Comparison of ENCODE assay signal across 8 cellular contexts in the genomic region with DNA sequence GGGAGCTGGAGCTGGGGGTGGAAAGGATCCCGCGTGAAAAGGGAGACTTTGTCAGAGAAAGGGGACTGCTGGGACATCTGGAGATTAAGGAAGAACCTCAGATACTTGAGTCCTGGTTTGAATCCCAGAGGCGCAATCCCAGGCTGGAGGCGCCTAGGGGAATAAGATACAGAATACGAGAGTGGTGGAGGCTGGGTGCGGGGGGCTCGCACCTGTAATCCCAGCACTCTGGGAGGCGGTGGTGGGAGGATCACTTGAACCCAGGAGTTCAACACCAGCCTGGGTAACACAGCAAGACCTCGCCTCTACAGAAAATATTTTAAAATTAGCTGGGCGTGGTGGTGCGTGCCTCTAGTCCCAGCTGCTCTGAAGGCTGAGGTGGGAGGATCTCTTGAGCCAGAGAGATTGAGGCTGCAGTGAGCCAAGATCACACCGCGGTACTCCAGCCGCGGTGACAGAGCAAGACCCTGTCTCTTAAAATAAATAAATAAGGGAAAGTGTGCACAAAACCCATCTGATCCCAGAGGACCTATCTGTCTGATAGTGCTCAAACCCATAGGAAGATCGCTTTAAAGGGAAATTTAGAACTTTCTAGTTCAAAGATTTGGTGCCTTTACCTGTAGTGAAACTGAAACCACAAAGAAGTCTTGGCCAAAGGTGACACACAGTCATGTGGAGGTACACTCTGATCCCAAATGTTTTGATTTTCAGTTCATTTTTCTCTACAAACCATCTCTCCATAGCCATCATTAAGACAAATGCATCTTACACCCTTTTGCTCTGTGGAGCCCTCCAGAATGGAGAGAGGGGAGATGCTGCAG. TPM values are rescaled to one million over a fixed set of nuclear protein-coding genes. Genes with fewer than 3 reads are reported as not detected.
DNase-seq lines count a peak whose midpoint lies in the region; ATAC-seq, FAIRE-seq and TF ChIP-seq lines count a peak whose summit lies in the region.

No MANE protein-coding gene starts in this region.

- peak overlapping the region; percentile 98 for H3K4me3 Mint-ChIP-seq in activated CD4-positive, alpha-beta T cell treated with anti-CD3 and anti-CD28 coated beads, Interleukin-2, amount 10 ng/mL, durations not matched to agents 7 days and 5 days
- H3K4me3 Mint-ChIP-seq in activated naive CD8-positive, alpha-beta T cell = peak overlapping the region; percentile 94

- no peak for TF ChIP-seq CTCF in HepG2 (CRISPR knock-in tag; IDR thresholded peaks at IDR 0.05)
- no peak for TF ChIP-seq CTCF in thoracic aorta (IDR thresholded peaks at IDR 0.05)

- BruUV-seq in HepG2 (replicated peaks; lab: Mats Ljungman, UMichigan) = no TSS peak

- H4K20me1 ChIP-seq in HepG2 (ENCODE audit: insufficient read depth, low read length) = no peaks in the 10 kb centered on the region

- TF ChIP-seq EP300 in HepG2 (IDR thresholded peaks at IDR 0.05; ENCODE audit: low read depth in 2 of 2, low read length in 2 of 2) = no peak
- TF ChIP-seq EP300 in HepG2 (CRISPR knock-in tag; IDR thresholded peaks at IDR 0.05; ENCODE audit: borderline replicate concordance) = no peak

- in situ Hi-C loops in HepG2 (cut with HindIII; ENCODE audit: extremely low pct_ligation_motif_present, low pct_unique_long_range_greater_than_20kb) = loop anchor here (5.0 kb wide), 2 partner anchors 51 to 176 kb away; no protein-coding TSS in a partner anchor

- H3K4me1 ChIP-seq in HepG2 (ENCODE audit: insufficient read depth, low read length) = peaks cover 72% of the 10 kb centered on the region
- H3K4me1 ChIP-seq in thoracic aorta (ENCODE audit: control insufficient read depth in 1 of 2, low read depth in 2 of 2) = peaks cover 4 to 24% of the 10 kb centered on the region in 2 donors

- H3K4me2 ChIP-seq in HepG2 (ENCODE audit: low read depth, low read length) = peak overlapping the region; percentile 89

- H3K27ac Mint-ChIP-seq in activated CD4-positive, alpha-beta T cell treated with anti-CD3 and anti-CD28 coated beads, Interleukin-2, amount 10 ng/mL, durations not matched to agents 7 days and 5 days = peak overlapping the region; percentile 91
- peak overlapping the region; percentile 70 for H3K27ac Mint-ChIP-seq in activated naive CD8-positive, alpha-beta T cell

- H3K9me3 ChIP-seq in HepG2 (ENCODE audit: low read length) = no peaks in the 10 kb centered on the region
- H3K9me3 ChIP-seq in thoracic aorta = no peaks in the 10 kb centered on the region

- H3K4me1 Mint-ChIP-seq in activated CD4-positive, alpha-beta T cell treated with anti-CD3 and anti-CD28 coated beads, Interleukin-2, amount 10 ng/mL, durations not matched to agents 7 days and 5 days = peaks cover 37% of the 10 kb centered on the region
- H3K4me1 Mint-ChIP-seq in activated naive CD8-positive, alpha-beta T cell (ENCODE audit: low read depth) = peaks cover 25% of the 10 kb centered on the region

- DNase-seq in activated CD4-positive, alpha-beta T cell treated with anti-CD3 and anti-CD28 coated beads, Interleukin-2, amount 10 ng/mL, durations not matched to agents 7 days and 5 days = no peak
- no peak for DNase-seq in activated CD4-positive, alpha-beta T cell treated with anti-CD3 and anti-CD28 coated beads for 4 hours
- no peak for DNase-seq in HepG2 (ENCODE audit: low spot score)
- DNase-seq in thoracic aorta (ENCODE audit: low spot score) = no peak
- DNase-seq in glomerular visceral epithelial cell (ENCODE audit: extremely low spot score) = no peak
- DNase-seq in NCI-H1092 (lab: John Stamatoyannopoulos, UW) = no peak
- no peak for DNase-seq in HK-2 (ENCODE audit: unreplicated experiment)

- FAIRE-seq in HepG2 (lab: Jason Lieb, UNC) = no peak

- intact Hi-C loops in HepG2 (cut with micrococcal nuclease; ENCODE audit: unreplicated experiment) = loop anchor here (1.0 to 2.0 kb wide), 5 partner anchors 49 to 177 kb away; no protein-coding TSS in a partner anchor

- TF ChIP-seq POLR2A in HepG2 (IDR thresholded peaks at IDR 0.05; ENCODE audit: insufficient read depth in 1 of 2, low read depth in 2 of 2, low read length in 2 of 2) = no peak

- H3K79me2 ChIP-seq in HepG2 (ENCODE audit: insufficient read depth, low read length) = peaks cover 10% of the 10 kb centered on the region

- peaks cover 24% of the 10 kb centered on the region for H3K27me3 Mint-ChIP-seq in activated CD4-positive, alpha-beta T cell treated with anti-CD3 and anti-CD28 coated beads, Interleukin-2, amount 10 ng/mL, durations not matched to agents 7 days and 5 days
- peaks cover 10% of the 10 kb centered on the region for H3K27me3 Mint-ChIP-seq in activated naive CD8-positive, alpha-beta T cell

- WGBS in HepG2 (ENCODE audit: low lambda C conversion rate) = 12% methylated on average over 16 of the region's 16 CpGs

- H2AFZ ChIP-seq in HepG2 (ENCODE audit: low read length) = peak overlapping the region; percentile 42

- H3K4me3 ChIP-seq in HepG2 (replicated peaks in 1 of 3; ENCODE audit: insufficient read depth in 1 of 3, low read depth in 2 of 3, low read length in 3 of 3) (peak overlapping the region; percentile 80 to 95 (median 84)), thoracic aorta (peak overlapping the region; percentile 96)

- POLR2A ChIA-PET in activated CD4-positive, alpha-beta T cell treated with anti-CD3 and anti-CD28 coated beads, Interleukin-2, amount 10 ng/mL, durations not matched to agents 7 days and 5 days (lab: Charles Lee) = interaction anchor here (1.0 kb wide), 1 partner anchor 50 kb away, joined by 3 read pairs; no protein-coding TSS in a partner anchor
- POLR2A ChIA-PET in HepG2 (lab: Yijun Ruan, JAX) = interaction anchor here (0.9 to 2.8 kb wide), 18 partner anchors 9 to 192 kb away, joined by 3 to 56 read pairs (median 5); a partner anchor contains a TSS

- H3K27ac ChIP-seq in HepG2 (ENCODE audit: extremely low read length, insufficient read depth, low read length) (peak overlapping the region; percentile 66), thoracic aorta (peak overlapping the region in 1 of 2 donors; percentile 39)

- H3K9ac ChIP-seq in HepG2 (ENCODE audit: insufficient read depth, low read depth, low read length) = peak overlapping the region; percentile 84

- H3K9me3 Mint-ChIP-seq in activated CD4-positive, alpha-beta T cell treated with anti-CD3 and anti-CD28 coated beads, Interleukin-2, amount 10 ng/mL, durations not matched to agents 7 days and 5 days = no peaks in the 10 kb centered on the region
- H3K9me3 Mint-ChIP-seq in activated naive CD8-positive, alpha-beta T cell (ENCODE audit: low read depth) = no peaks in the 10 kb centered on the region

- H3K36me3 Mint-ChIP-seq in activated CD4-positive, alpha-beta T cell treated with anti-CD3 and anti-CD28 coated beads, Interleukin-2, amount 10 ng/mL, durations not matched to agents 7 days and 5 days (ENCODE audit: low read depth) = peaks cover 2% of the 10 kb centered on the region
- no peaks in the 10 kb centered on the region for H3K36me3 Mint-ChIP-seq in activated naive CD8-positive, alpha-beta T cell

- H3K36me3 ChIP-seq in HepG2 (replicated peaks in 1 of 2; ENCODE audit: control insufficient read depth in 1 of 2, insufficient read depth in 2 of 2, low read length in 2 of 2) (no peaks in the 10 kb centered on the region; a peak in 2 of 5 replicates), thoracic aorta (no peaks in the 10 kb centered on the region)

- CTCF ChIA-PET in activated CD4-positive, alpha-beta T cell treated with anti-CD3 and anti-CD28 coated beads, Interleukin-2, amount 10 ng/mL, durations not matched to agents 7 days and 5 days (lab: Charles Lee) = interaction anchor here (0.6 to 19.1 kb wide), 30 partner anchors 8 to 194 kb away, joined by 3 to 344 read pairs (median 5); a partner anchor contains a TSS
- CTCF ChIA-PET in HepG2 (lab: Yijun Ruan, JAX; ENCODE audit: low intra/inter-chr PET ratio, low total read pairs) = interaction anchor here (0.9 to 5.6 kb wide), 3 partner anchors 48 to 129 kb away, joined by 3 to 162 read pairs (median 10); a partner anchor contains a TSS

- ATAC-seq in HepG2 (peak; percentile 39), thoracic aorta (ENCODE audit: insufficient number of reproducible peaks, low FRiP score, low read depth) (no peak)

- H3K27me3 ChIP-seq in HepG2 (ENCODE audit: control insufficient read depth in 1 of 2, insufficient read depth in 2 of 2, low read length in 2 of 2) = no peaks in the 10 kb centered on the region; a peak in 1 of 5 replicates
- H3K27me3 ChIP-seq in thoracic aorta (replicated peaks; ENCODE audit: insufficient read depth) = peaks cover 2% of the 10 kb centered on the region

- TF ChIP-seq RAD21 in HepG2 (CRISPR knock-in tag; IDR thresholded peaks at IDR 0.05) = no peak

RNA-seq across cellular contexts. Expression of a gene that starts 0.6 kb away (rescaled TPM):
- 10 to 100 TPM; 26.8 to 33.2 TPM for total RNA-seq in activated CD4-positive, alpha-beta T cell treated with anti-CD3 and anti-CD28 coated beads, Interleukin-2, amount 10 ng/mL, durations not matched to agents 7 days and 5 days
- total RNA-seq in HepG2 (2016; rRNA removed; fragmentation: Illumina TruSeq; extraction: Trizol) (15.0 and 29.5 TPM in 2 replicates), thoracic aorta (10 to 100 TPM; 22.9 to 29.3 TPM)
- total RNA-seq in HepG2 (2016; cell fraction: cytosol; rRNA removed; fragmentation: Illumina TruSeq; extraction: Trizol; ENCODE audit: low read depth) = 14.0 and 15.6 TPM in 2 replicates
- 14.9 and 29.8 TPM in 2 replicates for total RNA-seq in HepG2 (2016; cell fraction: insoluble cytoplasmic fraction; rRNA removed; fragmentation: Illumina TruSeq; extraction: Trizol)
- total RNA-seq in HepG2 (2016; cell fraction: membrane; rRNA removed; fragmentation: Illumina TruSeq; extraction: Trizol) = 9.4 and 10.4 TPM in 2 replicates
- total RNA-seq in HepG2 (2016; cell fraction: nucleus; rRNA removed; fragmentation: Illumina TruSeq; extraction: Trizol) = 38.4 and 39.4 TPM in 2 replicates
- 21.7 and 28.6 TPM in 2 replicates for polyA plus RNA-seq in HepG2 (2011; rRNA removed)
- polyA plus RNA-seq in HepG2 (2011; cell fraction: cytosol; rRNA removed) = 12.8 and 18.6 TPM in 2 replicates
- 254 and 255 TPM in 2 replicates for polyA plus RNA-seq in HepG2 (2011; cell fraction: nucleus; rRNA removed)
- polyA plus RNA-seq in HepG2 (2012) = 16.2 and 19.4 TPM in 2 replicates
- 2.8 and 3.6 TPM in 2 replicates for polyA plus RNA-seq in HepG2 (2016; cell fraction: cytosol; fragmentation: Illumina TruSeq; extraction: Trizol; ENCODE audit: low read depth)
- 11.1 and 13.6 TPM in 2 replicates for polyA plus RNA-seq in HepG2 (2016; cell fraction: insoluble cytoplasmic fraction; fragmentation: Illumina TruSeq; extraction: Trizol; ENCODE audit: low read depth)
- polyA plus RNA-seq in HepG2 (2016; cell fraction: membrane; fragmentation: Illumina TruSeq; extraction: Trizol; ENCODE audit: low read depth) = 4.4 and 5.4 TPM in 2 replicates
- 76.0 and 78.1 TPM in 2 replicates for polyA plus RNA-seq in HepG2 (2016; cell fraction: nucleus; fragmentation: Illumina TruSeq; extraction: Trizol; ENCODE audit: insufficient read depth, low read depth)
- 22.3 and 32.7 TPM in 2 replicates for polyA minus RNA-seq in HepG2 (2011; rRNA and poly(A)+ RNA removed; ENCODE audit: low replicate concordance)
- 4.6 and 7.0 TPM in 2 replicates for polyA minus RNA-seq in HepG2 (2011; cell fraction: cytosol; rRNA and poly(A)+ RNA removed)
- 42.1 and 48.9 TPM in 2 replicates for polyA minus RNA-seq in HepG2 (2011; cell fraction: nucleus; rRNA and poly(A)+ RNA removed)

RNA-seq across cellular contexts. Expression of a gene that starts 9.3 kb away (rescaled TPM):
- total RNA-seq in activated CD4-positive, alpha-beta T cell treated with anti-CD3 and anti-CD28 coated beads, Interleukin-2, amount 10 ng/mL, durations not matched to agents 7 days and 5 days = not detected
- 0.07 TPM in 1 of 2 replicates, not detected in the other for total RNA-seq in HepG2 (2016; rRNA removed; fragmentation: Illumina TruSeq; extraction: Trizol)
- not detected in 2 replicates for total RNA-seq in HepG2 (2016; cell fraction: cytosol; rRNA removed; fragmentation: Illumina TruSeq; extraction: Trizol; ENCODE audit: low read depth)
- 0.04 TPM in 1 of 2 replicates, not detected in the other for total RNA-seq in HepG2 (2016; cell fraction: insoluble cytoplasmic fraction; rRNA removed; fragmentation: Illumina TruSeq; extraction: Trizol)
- total RNA-seq in HepG2 (2016; cell fraction: membrane; rRNA removed; fragmentation: Illumina TruSeq; extraction: Trizol) = 0.03 and 0.10 TPM in 2 replicates
- not detected in 2 replicates for total RNA-seq in HepG2 (2016; cell fraction: nucleus; rRNA removed; fragmentation: Illumina TruSeq; extraction: Trizol)
- polyA plus RNA-seq in HepG2 (2011; rRNA removed) = 0.07 and 0.09 TPM in 2 replicates
- 0.05 and 0.07 TPM in 2 replicates for polyA plus RNA-seq in HepG2 (2011; cell fraction: cytosol; rRNA removed)
- 0.19 and 0.28 TPM in 2 replicates for polyA plus RNA-seq in HepG2 (2011; cell fraction: nucleus; rRNA removed)
- polyA plus RNA-seq in HepG2 (2012) = 0.09 TPM in 2 replicates
- polyA plus RNA-seq in HepG2 (2016; cell fraction: cytosol; fragmentation: Illumina TruSeq; extraction: Trizol; ENCODE audit: low read depth) = not detected in 2 replicates
- polyA plus RNA-seq in HepG2 (2016; cell fraction: insoluble cytoplasmic fraction; fragmentation: Illumina TruSeq; extraction: Trizol; ENCODE audit: low read depth) = 0.09 TPM in 1 of 2 replicates, not detected in the other
- not detected in 2 replicates for polyA plus RNA-seq in HepG2 (2016; cell fraction: membrane; fragmentation: Illumina TruSeq; extraction: Trizol; ENCODE audit: low read depth)
- polyA plus RNA-seq in HepG2 (2016; cell fraction: nucleus; fragmentation: Illumina TruSeq; extraction: Trizol; ENCODE audit: insufficient read depth, low read depth) = 0.15 and 0.19 TPM in 2 replicates
- polyA minus RNA-seq in HepG2 (2011; rRNA and poly(A)+ RNA removed; ENCODE audit: low replicate concordance) = 0.04 and 0.05 TPM in 2 replicates
- not detected in 2 replicates for polyA minus RNA-seq in HepG2 (2011; cell fraction: cytosol; rRNA and poly(A)+ RNA removed)
- not detected in 2 replicates for polyA minus RNA-seq in HepG2 (2011; cell fraction: nucleus; rRNA and poly(A)+ RNA removed)
- total RNA-seq in thoracic aorta = not detected

RNA-seq across cellular contexts. Expression of a gene that starts 10.2 kb away (rescaled TPM):
- 1 to 10 TPM in 1 of 2 experiments, under 1 TPM in 1; 0.79 to 1.4 TPM for total RNA-seq in activated CD4-positive, alpha-beta T cell treated with anti-CD3 and anti-CD28 coated beads, Interleukin-2, amount 10 ng/mL, durations not matched to agents 7 days and 5 days
- total RNA-seq in HepG2 (2016; rRNA removed; fragmentation: Illumina TruSeq; extraction: Trizol) (0.09 and 0.13 TPM in 2 replicates), thoracic aorta (under 1 TPM in 1 of 2 donors, not detected in 1; 0.42 TPM)
- 0.26 TPM in 1 of 2 replicates, not detected in the other for total RNA-seq in HepG2 (2016; cell fraction: cytosol; rRNA removed; fragmentation: Illumina TruSeq; extraction: Trizol; ENCODE audit: low read depth)
- total RNA-seq in HepG2 (2016; cell fraction: insoluble cytoplasmic fraction; rRNA removed; fragmentation: Illumina TruSeq; extraction: Trizol) = 0.15 and 0.22 TPM in 2 replicates
- total RNA-seq in HepG2 (2016; cell fraction: membrane; rRNA removed; fragmentation: Illumina TruSeq; extraction: Trizol) = 0.14 TPM in 1 of 2 replicates, not detected in the other
- 0.43 TPM in 1 of 2 replicates, not detected in the other for total RNA-seq in HepG2 (2016; cell fraction: nucleus; rRNA removed; fragmentation: Illumina TruSeq; extraction: Trizol)
- polyA plus RNA-seq in HepG2 (2011; rRNA removed) = 0.09 and 0.16 TPM in 2 replicates
- polyA plus RNA-seq in HepG2 (2011; cell fraction: cytosol; rRNA removed) = 0.15 and 0.18 TPM in 2 replicates
- 0.19 and 0.42 TPM in 2 replicates for polyA plus RNA-seq in HepG2 (2011; cell fraction: nucleus; rRNA removed)
- 0.70 and 0.75 TPM in 2 replicates for polyA plus RNA-seq in HepG2 (2012)
- 0.11 and 0.22 TPM in 2 replicates for polyA plus RNA-seq in HepG2 (2016; cell fraction: cytosol; fragmentation: Illumina TruSeq; extraction: Trizol; ENCODE audit: low read depth)
- polyA plus RNA-seq in HepG2 (2016; cell fraction: insoluble cytoplasmic fraction; fragmentation: Illumina TruSeq; extraction: Trizol; ENCODE audit: low read depth) = 0.35 and 0.46 TPM in 2 replicates
- polyA plus RNA-seq in HepG2 (2016; cell fraction: membrane; fragmentation: Illumina TruSeq; extraction: Trizol; ENCODE audit: low read depth) = 0.23 TPM in 2 replicates
- 0.43 and 0.74 TPM in 2 replicates for polyA plus RNA-seq in HepG2 (2016; cell fraction: nucleus; fragmentation: Illumina TruSeq; extraction: Trizol; ENCODE audit: insufficient read depth, low read depth)
- 0.46 and 1.2 TPM in 2 replicates for polyA minus RNA-seq in HepG2 (2011; rRNA and poly(A)+ RNA removed; ENCODE audit: low replicate concordance)
- polyA minus RNA-seq in HepG2 (2011; cell fraction: cytosol; rRNA and poly(A)+ RNA removed) = 0.44 and 0.59 TPM in 2 replicates
- polyA minus RNA-seq in HepG2 (2011; cell fraction: nucleus; rRNA and poly(A)+ RNA removed) = 0.62 TPM in 1 of 2 replicates, not detected in the other

RNA-seq across cellular contexts. Expression of a gene that starts 10.4 kb away (rescaled TPM):
- 10 to 100 TPM; 46.9 to 51.9 TPM for total RNA-seq in activated CD4-positive, alpha-beta T cell treated with anti-CD3 and anti-CD28 coated beads, Interleukin-2, amount 10 ng/mL, durations not matched to agents 7 days and 5 days
- 56.7 and 59.7 TPM in 2 replicates for total RNA-seq in HepG2 (2016; rRNA removed; fragmentation: Illumina TruSeq; extraction: Trizol)
- 23.2 and 23.8 TPM in 2 replicates for total RNA-seq in HepG2 (2016; cell fraction: cytosol; rRNA removed; fragmentation: Illumina TruSeq; extraction: Trizol; ENCODE audit: low read depth)
- total RNA-seq in HepG2 (2016; cell fraction: insoluble cytoplasmic fraction; rRNA removed; fragmentation: Illumina TruSeq; extraction: Trizol) = 54.4 and 59.8 TPM in 2 replicates
- 57.6 and 61.5 TPM in 2 replicates for total RNA-seq in HepG2 (2016; cell fraction: membrane; rRNA removed; fragmentation: Illumina TruSeq; extraction: Trizol)
- total RNA-seq in HepG2 (2016; cell fraction: nucleus; rRNA removed; fragmentation: Illumina TruSeq; extraction: Trizol) = 27.0 and 27.8 TPM in 2 replicates
- 149 and 157 TPM in 2 replicates for polyA plus RNA-seq in HepG2 (2011; rRNA removed)
- 163 and 193 TPM in 2 replicates for polyA plus RNA-seq in HepG2 (2011; cell fraction: cytosol; rRNA removed)
- polyA plus RNA-seq in HepG2 (2011; cell fraction: nucleus; rRNA removed) = 84.2 and 97.9 TPM in 2 replicates
- 98.1 and 124 TPM in 2 replicates for polyA plus RNA-seq in HepG2 (2012)
- polyA plus RNA-seq in HepG2 (2016; cell fraction: cytosol; fragmentation: Illumina TruSeq; extraction: Trizol; ENCODE audit: low read depth) = 32.0 and 36.2 TPM in 2 replicates
- 90.1 and 104 TPM in 2 replicates for polyA plus RNA-seq in HepG2 (2016; cell fraction: insoluble cytoplasmic fraction; fragmentation: Illumina TruSeq; extraction: Trizol; ENCODE audit: low read depth)
- 63.3 and 69.4 TPM in 2 replicates for polyA plus RNA-seq in HepG2 (2016; cell fraction: membrane; fragmentation: Illumina TruSeq; extraction: Trizol; ENCODE audit: low read depth)
- polyA plus RNA-seq in HepG2 (2016; cell fraction: nucleus; fragmentation: Illumina TruSeq; extraction: Trizol; ENCODE audit: insufficient read depth, low read depth) = 52.7 and 55.5 TPM in 2 replicates
- 135 and 309 TPM in 2 replicates for polyA minus RNA-seq in HepG2 (2011; rRNA and poly(A)+ RNA removed; ENCODE audit: low replicate concordance)
- 101 and 106 TPM in 2 replicates for polyA minus RNA-seq in HepG2 (2011; cell fraction: cytosol; rRNA and poly(A)+ RNA removed)
- 28.0 and 36.1 TPM in 2 replicates for polyA minus RNA-seq in HepG2 (2011; cell fraction: nucleus; rRNA and poly(A)+ RNA removed)
- total RNA-seq in thoracic aorta = 10 to 100 TPM; 25.8 to 34.8 TPM

RNA-seq across cellular contexts. Expression of a gene that starts 20.1 kb away (rescaled TPM):
- 10 to 100 TPM; 40.8 to 43.8 TPM for total RNA-seq in activated CD4-positive, alpha-beta T cell treated with anti-CD3 and anti-CD28 coated beads, Interleukin-2, amount 10 ng/mL, durations not matched to agents 7 days and 5 days
- total RNA-seq in HepG2 (2016; rRNA removed; fragmentation: Illumina TruSeq; extraction: Trizol) (1.0 and 4.7 TPM in 2 replicates), thoracic aorta (10 to 100 TPM; 15.5 to 20.0 TPM)
- 4.5 and 4.7 TPM in 2 replicates for total RNA-seq in HepG2 (2016; cell fraction: cytosol; rRNA removed; fragmentation: Illumina TruSeq; extraction: Trizol; ENCODE audit: low read depth)
- total RNA-seq in HepG2 (2016; cell fraction: insoluble cytoplasmic fraction; rRNA removed; fragmentation: Illumina TruSeq; extraction: Trizol) = 1.3 and 5.6 TPM in 2 replicates
- total RNA-seq in HepG2 (2016; cell fraction: membrane; rRNA removed; fragmentation: Illumina TruSeq; extraction: Trizol) = 1.4 and 1.5 TPM in 2 replicates
- 6.6 and 9.7 TPM in 2 replicates for total RNA-seq in HepG2 (2016; cell fraction: nucleus; rRNA removed; fragmentation: Illumina TruSeq; extraction: Trizol)
- 6.6 and 8.3 TPM in 2 replicates for polyA plus RNA-seq in HepG2 (2011; rRNA removed)
- polyA plus RNA-seq in HepG2 (2011; cell fraction: cytosol; rRNA removed) = 0.99 and 1.7 TPM in 2 replicates
- 86.7 and 120 TPM in 2 replicates for polyA plus RNA-seq in HepG2 (2011; cell fraction: nucleus; rRNA removed)
- polyA plus RNA-seq in HepG2 (2012) = 4.1 and 5.4 TPM in 2 replicates
- polyA plus RNA-seq in HepG2 (2016; cell fraction: cytosol; fragmentation: Illumina TruSeq; extraction: Trizol; ENCODE audit: low read depth) = 0.20 and 0.32 TPM in 2 replicates
- polyA plus RNA-seq in HepG2 (2016; cell fraction: insoluble cytoplasmic fraction; fragmentation: Illumina TruSeq; extraction: Trizol; ENCODE audit: low read depth) = 0.56 and 1.2 TPM in 2 replicates
- 0.27 and 0.42 TPM in 2 replicates for polyA plus RNA-seq in HepG2 (2016; cell fraction: membrane; fragmentation: Illumina TruSeq; extraction: Trizol; ENCODE audit: low read depth)
- polyA plus RNA-seq in HepG2 (2016; cell fraction: nucleus; fragmentation: Illumina TruSeq; extraction: Trizol; ENCODE audit: insufficient read depth, low read depth) = 20.6 and 21.2 TPM in 2 replicates
- polyA minus RNA-seq in HepG2 (2011; rRNA and poly(A)+ RNA removed; ENCODE audit: low replicate concordance) = 7.4 and 11.6 TPM in 2 replicates
- polyA minus RNA-seq in HepG2 (2011; cell fraction: cytosol; rRNA and poly(A)+ RNA removed) = 1.6 TPM in 2 replicates
- 16.1 and 23.1 TPM in 2 replicates for polyA minus RNA-seq in HepG2 (2011; cell fraction: nucleus; rRNA and poly(A)+ RNA removed)
